ENCODE assay signal across 6 cellular contexts in genomic region chr2:6496376-6496775, GRCh38.
"Had no signal": no experiment of that assay in that cellular context is flagged by ENCODE, and none has a peak within 500 bp of the region (broad histone marks: within the 10 kb centered on the region; RNA-seq: fewer than 3 reads in every experiment).

No MANE protein-coding gene starts in this region.

- H3K27ac ChIP-seq: HL-60 had no signal

- H3K36me3 ChIP-seq: HAP-1 had no signal

- H3K4me1 ChIP-seq: HAP-1 had no signal

- H3K4me3 Mint-ChIP-seq: GM23338, HFFc6, IgD-negative memory B cell had no signal

- H3K4me2 ChIP-seq: GM23338 had no signal

- H3K27ac Mint-ChIP-seq: GM23338, HFFc6, IgD-negative memory B cell had no signal

- H3K4me1 Mint-ChIP-seq: GM23338 had no signal

- DNase-seq: H7, HFFc6 had no signal

- H3K4me3 ChIP-seq: GM23338, HAP-1 had no signal

- H3K9me3 ChIP-seq: HAP-1 had no signal
